In genomic region chr3:130897316-130897715, GRCh38 we compare ENCODE assay signal across 26 cellular contexts. TPM values are rescaled to one million over a fixed set of nuclear protein-coding genes. Genes with fewer than 3 reads are reported as not detected.
A peak's percentile ranks its signal among the peaks of the same experiment; 100 is the strongest.
DNase-seq lines count a peak whose midpoint lies in the region; ATAC-seq and TF ChIP-seq lines count a peak whose summit lies in the region.
"Had no signal": no experiment of that assay in that cellular context is flagged by ENCODE, and none has a peak within 500 bp of the region (broad histone marks: within the 10 kb centered on the region; RNA-seq: fewer than 3 reads in every experiment).

No MANE protein-coding gene starts in this region.

- H3K36me3 Mint-ChIP-seq in GM23338 (ENCODE audit: low read depth) (no peaks in the 10 kb centered on the region), endodermal cell (ENCODE audit: low read depth) (no peaks in the 10 kb centered on the region), neural crest cell (ENCODE audit: low read depth) (no peaks in the 10 kb centered on the region)
- H3K36me3 Mint-ChIP-seq in activated CD8-positive, alpha-beta T cell treated with anti-CD3 and anti-CD28 coated beads for 36 hours (ENCODE audit: low read depth): peaks cover 6% of the 10 kb centered on the region

- H3K9me3 Mint-ChIP-seq in GM23338: no peaks in the 10 kb centered on the region
- no peaks in the 10 kb centered on the region for H3K9me3 Mint-ChIP-seq in endodermal cell
- H3K9me3 Mint-ChIP-seq in neural crest cell: no peaks in the 10 kb centered on the region
- no peaks in the 10 kb centered on the region for H3K9me3 Mint-ChIP-seq in activated CD8-positive, alpha-beta T cell treated with anti-CD3 and anti-CD28 coated beads for 36 hours
- H3K9me3 Mint-ChIP-seq: activated B cell treated with CpG ODN at 0.5 μM for 24 hours; activated CD4-positive, alpha-beta memory T cell treated with anti-CD3 and anti-CD28 coated beads, Interleukin-2, amount 10 ng/mL, durations not matched to agents 7 days and 5 days; stimulated activated naive CD8-positive, alpha-beta T cell treated with anti-CD3 and anti-CD28 coated beads, Interleukin-15, amount 100 ng/mL, for 72 hours had no signal

- H3K9ac ChIP-seq in OCI-LY1 (ENCODE audit: low read length): no peak overlapping the region
- H3K9ac ChIP-seq in endodermal cell (ENCODE audit: extremely low read depth, low read length, poor library complexity, severe bottlenecking): no peak overlapping the region
- H3K9ac ChIP-seq: GM23248 had no signal

- H3K4me1 ChIP-seq in GM23338 (ENCODE audit: insufficient read depth): peaks cover 59% of the 10 kb centered on the region
- peaks cover 80% of the 10 kb centered on the region for H3K4me1 ChIP-seq in OCI-LY1 (ENCODE audit: insufficient read depth, low read length, severe bottlenecking)
- H3K4me1 ChIP-seq in endodermal cell (ENCODE audit: control insufficient read depth, insufficient read depth, low read length): peaks cover 9% of the 10 kb centered on the region

- in situ Hi-C loops in KBM-7 (cut with MboI; ENCODE audit: low pct_unique_long_range_greater_than_20kb, low sequenced_read_pairs): no loop called here

- H3K4me2 ChIP-seq in GM23338 (peak overlapping the region; percentile 82), OCI-LY1 (ENCODE audit: low read length) (peak overlapping the region; percentile 84; the same call in 1 of the 2 replicates)

- peaks cover 65% of the 10 kb centered on the region for H3K4me1 Mint-ChIP-seq in GM23338
- H3K4me1 Mint-ChIP-seq in endodermal cell: peaks cover 63% of the 10 kb centered on the region
- peaks cover 51% of the 10 kb centered on the region for H3K4me1 Mint-ChIP-seq in neural crest cell
- H3K4me1 Mint-ChIP-seq in activated CD8-positive, alpha-beta T cell treated with anti-CD3 and anti-CD28 coated beads for 36 hours (ENCODE audit: low read depth): peaks cover 60% of the 10 kb centered on the region

- H3K4me3 Mint-ChIP-seq in GM23338: peak overlapping the region; percentile 39; the same call in 2 of the 3 replicates
- H3K4me3 Mint-ChIP-seq in endodermal cell: no peak overlapping the region
- peak overlapping the region; percentile 7 for H3K4me3 Mint-ChIP-seq in neural crest cell
- H3K4me3 Mint-ChIP-seq in activated CD8-positive, alpha-beta T cell treated with anti-CD3 and anti-CD28 coated beads for 36 hours: no peak overlapping the region
- H3K4me3 Mint-ChIP-seq: activated B cell treated with CpG ODN at 0.5 μM for 24 hours; activated CD4-positive, alpha-beta memory T cell treated with anti-CD3 and anti-CD28 coated beads, Interleukin-2, amount 10 ng/mL, durations not matched to agents 7 days and 5 days had no signal

- peaks cover 8% of the 10 kb centered on the region for H3K27me3 Mint-ChIP-seq in GM23338 (ENCODE audit: insufficient read depth, low read depth, poor library complexity)
- no peaks in the 10 kb centered on the region for H3K27me3 Mint-ChIP-seq in endodermal cell (ENCODE audit: insufficient read depth)
- H3K27me3 Mint-ChIP-seq in neural crest cell (ENCODE audit: low read depth): no peaks in the 10 kb centered on the region
- no peaks in the 10 kb centered on the region for H3K27me3 Mint-ChIP-seq in activated CD8-positive, alpha-beta T cell treated with anti-CD3 and anti-CD28 coated beads for 36 hours
- H3K27me3 Mint-ChIP-seq: activated B cell treated with CpG ODN at 0.5 μM for 24 hours; activated CD4-positive, alpha-beta memory T cell treated with anti-CD3 and anti-CD28 coated beads, Interleukin-2, amount 10 ng/mL, durations not matched to agents 7 days and 5 days; stimulated activated naive CD8-positive, alpha-beta T cell treated with anti-CD3 and anti-CD28 coated beads, Interleukin-15, amount 100 ng/mL, for 72 hours had no signal

- no peak for TF ChIP-seq CTCF in GM23338 (conservative IDR thresholded peaks at IDR 0.05; ENCODE audit: low read depth in 2 of 2)
- TF ChIP-seq CTCF in OCI-LY1 (IDR thresholded peaks at IDR 0.05; ENCODE audit: low read length): no peak
- no peak for TF ChIP-seq CTCF in endodermal cell (conservative IDR thresholded peaks at IDR 0.05)
- TF ChIP-seq CTCF in neural crest cell (conservative IDR thresholded peaks at IDR 0.05): no peak
- no peak for TF ChIP-seq CTCF in activated CD8-positive, alpha-beta T cell treated with anti-CD3 and anti-CD28 coated beads for 36 hours (IDR thresholded peaks at IDR 0.05)

- H3K9me3 ChIP-seq in OCI-LY1 (ENCODE audit: low read length) (no peaks in the 10 kb centered on the region), endodermal cell (ENCODE audit: control insufficient read depth, low read length) (no peaks in the 10 kb centered on the region)
- H3K9me3 ChIP-seq: ascending aorta, gastroesophageal sphincter, spleen, tibial nerve had no signal

- no peak overlapping the region for H2AFZ ChIP-seq in GM23338
- H2AFZ ChIP-seq in OCI-LY1 (ENCODE audit: low read length): no peak overlapping the region
- H2AFZ ChIP-seq: GM23248 had no signal

- H3K27ac Mint-ChIP-seq in GM23338 (peak overlapping the region; percentile 83), endodermal cell (peak overlapping the region; percentile 8), neural crest cell (ENCODE audit: unreplicated experiment) (no peak overlapping the region)
- no peak overlapping the region for H3K27ac Mint-ChIP-seq in activated CD8-positive, alpha-beta T cell treated with anti-CD3 and anti-CD28 coated beads for 36 hours
- H3K27ac Mint-ChIP-seq: activated B cell treated with CpG ODN at 0.5 μM for 24 hours; activated CD4-positive, alpha-beta memory T cell treated with anti-CD3 and anti-CD28 coated beads, Interleukin-2, amount 10 ng/mL, durations not matched to agents 7 days and 5 days; stimulated activated naive CD8-positive, alpha-beta T cell treated with anti-CD3 and anti-CD28 coated beads, Interleukin-15, amount 100 ng/mL, for 72 hours had no signal

- H3F3A ChIP-seq in GM23338 (replicated peaks; ENCODE audit: low read depth): no peaks in the 10 kb centered on the region
- H3F3A ChIP-seq in OCI-LY1 (ENCODE audit: insufficient read depth, low read length): no peaks in the 10 kb centered on the region

- H3K9me2 ChIP-seq in GM23338 (ENCODE audit: insufficient read depth): no peaks in the 10 kb centered on the region
- H3K9me2 ChIP-seq in OCI-LY1 (ENCODE audit: low read depth, low read length): no peaks in the 10 kb centered on the region

- peaks cover 80% of the 10 kb centered on the region for H3K79me2 ChIP-seq in GM23338 (replicated peaks; ENCODE audit: insufficient read depth)
- peaks cover 83% of the 10 kb centered on the region for H3K79me2 ChIP-seq in OCI-LY1 (ENCODE audit: insufficient read depth, low read length)

- H3K27ac ChIP-seq in GM23338 (ENCODE audit: low read depth): no peak overlapping the region
- no peak overlapping the region for H3K27ac ChIP-seq in OCI-LY1 (ENCODE audit: low read depth, low read length, poor library complexity, severe bottlenecking)
- H3K27ac ChIP-seq in endodermal cell (ENCODE audit: low read depth, low read length): no peak overlapping the region
- H3K27ac ChIP-seq: gastroesophageal sphincter, GM23248, spleen, tibial nerve had no signal

- CTCF ChIA-PET in activated CD8-positive, alpha-beta T cell treated with anti-CD3 and anti-CD28 coated beads for 36 hours (lab: Charles Lee): interaction anchor here (1.2 to 9.2 kb wide), 4 partner anchors 8 to 137 kb away, joined by 3 to 125 read pairs (median 4); no protein-coding TSS in a partner anchor

- H3K27me3 ChIP-seq in GM23338 (ENCODE audit: insufficient read depth) (no peaks in the 10 kb centered on the region), OCI-LY1 (ENCODE audit: insufficient read depth, low read length) (no peaks in the 10 kb centered on the region), endodermal cell (ENCODE audit: control insufficient read depth, insufficient read depth, low read length, poor library complexity, severe bottlenecking) (no peaks in the 10 kb centered on the region)
- H3K27me3 ChIP-seq: ascending aorta, gastroesophageal sphincter, spleen, tibial nerve had no signal

- DNase-seq in GM23338 (ENCODE audit: low spot score) (peak; percentile 14), endodermal cell (no peak), neural crest cell (ENCODE audit: low read depth, low spot score) (no peak), KBM-7 (no peak), NCI-H1092 (lab: John Stamatoyannopoulos, UW) (no peak)
- no peak for DNase-seq in activated CD8-positive, alpha-beta T cell treated with anti-CD3 and anti-CD28 coated beads for 36 hours
- DNase-seq: activated B cell treated with CpG ODN at 0.5 μM for 24 hours; activated CD4-positive, alpha-beta memory T cell treated with anti-CD3 and anti-CD28 coated beads, Interleukin-2, amount 10 ng/mL, durations not matched to agents 7 days and 5 days; activated naive CD4-positive, alpha-beta T cell; activated T-cell treated with anti-CD3 and anti-CD28 coated beads, Interleukin-2, amount 50 U/mL, for 1 hour; cerebellar nuclear complex; DMS79; effector CD4-positive, alpha-beta T cell; GM23248; kidney glomerular epithelial cell; NCI-H1417 treated with DMSO at 0.1 percent for 48 hours; NCI-H2107; spleen; stimulated activated naive CD8-positive, alpha-beta T cell treated with anti-CD3 and anti-CD28 coated beads, Interleukin-15, amount 100 ng/mL, for 72 hours; T-helper 9 cell had no signal

- H4K20me1 ChIP-seq in GM23338 (replicated peaks; ENCODE audit: insufficient read depth) (peaks cover 27% of the 10 kb centered on the region), OCI-LY1 (ENCODE audit: insufficient read depth, low read length) (no peaks in the 10 kb centered on the region; the same call in 1 of the 2 replicates)

- intact Hi-C loops in activated CD8-positive, alpha-beta T cell treated with anti-CD3 and anti-CD28 coated beads for 36 hours (cut with micrococcal nuclease): no loop called here

- H3K4me3 ChIP-seq in GM23338 (no peak overlapping the region), OCI-LY1 (ENCODE audit: low read depth, low read length, poor library complexity, severe bottlenecking) (no peak overlapping the region), endodermal cell (ENCODE audit: low read length) (peak overlapping the region; percentile 97)
- H3K4me3 ChIP-seq: ascending aorta, gastroesophageal sphincter, GM23248, spleen, tibial nerve had no signal

- ATAC-seq in GM23338 (no peak), GM21367 (IDR thresholded peaks at IDR 0.05; ENCODE audit: unreplicated experiment) (no peak)
- no peak for ATAC-seq in activated CD8-positive, alpha-beta T cell treated with anti-CD3 and anti-CD28 coated beads for 36 hours
- ATAC-seq: esophagus mucosa; gastroesophageal sphincter; stimulated activated naive CD8-positive, alpha-beta T cell treated with anti-CD3 and anti-CD28 coated beads, Interleukin-15, amount 100 ng/mL, for 72 hours had no signal

- POLR2A ChIA-PET in activated CD8-positive, alpha-beta T cell treated with anti-CD3 and anti-CD28 coated beads for 36 hours (lab: Charles Lee): interaction anchor here (0.9 to 4.8 kb wide), 2 partner anchors 19 to 47 kb away, joined by 4 to 23 read pairs; no protein-coding TSS in a partner anchor

- 67 to 85% methylated on average over 1 to 2 of the region's 2 CpGs for WGBS in endodermal cell (ENCODE audit: insufficient coverage in 1 of 2, insufficient read length in 1 of 2), 2 experiments

- H3K36me3 ChIP-seq in GM23338 (ENCODE audit: insufficient read depth) (no peaks in the 10 kb centered on the region), OCI-LY1 (ENCODE audit: insufficient read depth, low read length) (no peaks in the 10 kb centered on the region), endodermal cell (ENCODE audit: control insufficient read depth, insufficient read depth, low read length) (no peaks in the 10 kb centered on the region)
- H3K36me3 ChIP-seq: ascending aorta, gastroesophageal sphincter, spleen, tibial nerve had no signal

RNA-seq across cellular contexts. Expression of gene ATP2C1, which starts 3.4 kb away (rescaled TPM):
- 75.7 and 81.9 TPM in 2 replicates for total RNA-seq in GM23338 (2014; rRNA removed; shearing (Covaris generic))
- 21.2 and 28.1 TPM in 2 replicates for polyA plus RNA-seq in GM23338 (2016; fragmentation: Nextera tagmentation; extraction: Ambion mirVana)
- 10 to 100 TPM; 76.8 to 81.3 TPM for total RNA-seq in endodermal cell
- polyA plus RNA-seq in endodermal cell (2013, experiment 1 of 2): 71.9 TPM
- 59.1 TPM for polyA plus RNA-seq in endodermal cell (2013, experiment 2 of 2)
- 66.8 and 73.8 TPM in 2 replicates for total RNA-seq in neural crest cell
- 10 to 100 TPM; 46.4 to 46.8 TPM for total RNA-seq in activated CD8-positive, alpha-beta T cell treated with anti-CD3 and anti-CD28 coated beads for 36 hours

Comparison
In these comparisons a context has a peak if more than half of its experiments do, and no peak if none do; other contexts are left out.
1. H3K27ac Mint-ChIP-seq: peak in GM23338 (single experiment) and endodermal cell (single experiment); none in neural crest cell (single experiment) and activated CD8-positive, alpha-beta T cell treated with anti-CD3 and anti-CD28 coated beads for 36 hours (single experiment).
2. H3K4me3 Mint-ChIP-seq: peak in GM23338 (single experiment) and neural crest cell (single experiment); none in endodermal cell (single experiment) and activated CD8-positive, alpha-beta T cell treated with anti-CD3 and anti-CD28 coated beads for 36 hours (single experiment).